Comparison of ENCODE assay signal across 23 cellular contexts in the genomic region with DNA sequence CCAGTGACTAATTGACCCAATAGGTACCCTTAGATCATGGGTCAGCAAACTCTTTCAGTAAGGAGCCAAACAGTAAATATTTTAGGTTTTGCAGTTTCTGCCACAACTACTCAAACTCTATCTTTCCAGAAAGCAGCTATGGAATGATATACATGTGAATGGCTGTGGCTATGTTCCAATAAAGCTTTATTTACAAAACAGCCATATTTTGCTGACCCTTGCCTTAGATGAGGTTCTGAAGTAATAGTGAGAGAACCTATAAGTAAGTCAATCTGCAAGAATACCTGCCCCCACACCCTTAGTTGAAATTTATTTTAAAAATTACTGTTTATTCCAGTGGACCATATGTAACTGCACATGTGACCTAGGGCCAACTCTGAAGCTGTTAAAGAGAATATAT.
"Had no signal": no experiment of that assay in that cellular context is flagged by ENCODE, and none has a peak within 500 bp of the region (broad histone marks: within the 10 kb centered on the region; RNA-seq: fewer than 3 reads in every experiment).

No MANE protein-coding gene starts in this region.

- H3K4me3 ChIP-seq: gastroesophageal sphincter, heart right ventricle, left lung, neural progenitor cell, upper lobe of right lung had no signal

- H3K27me3 ChIP-seq: gastroesophageal sphincter, heart right ventricle, left lung, neural progenitor cell, upper lobe of right lung had no signal

- H3K4me1 Mint-ChIP-seq: activated naive CD4-positive, alpha-beta T cell treated with anti-CD3 and anti-CD28 coated beads, Interleukin-2, amount 10 ng/mL, durations not matched to agents 7 days and 5 days; activated naive CD8-positive, alpha-beta T cell treated with anti-CD3 and anti-CD28 coated beads, Interleukin-2, amount 50 U/mL, for 24 hours; central memory CD8-positive, alpha-beta T cell had no signal

- H3K36me3 ChIP-seq: gastroesophageal sphincter, heart right ventricle, left lung, neural progenitor cell, upper lobe of right lung had no signal

- H3K9me3 ChIP-seq: gastroesophageal sphincter, heart right ventricle, left lung, upper lobe of right lung had no signal

- DNase-seq: activated CD4-positive, alpha-beta T cell treated with anti-CD3 and anti-CD28 coated beads for 1 hour; activated CD8-positive, alpha-beta memory T cell treated with anti-CD3 and anti-CD28 coated beads for 24 hours; activated CD8-positive, alpha-beta memory T cell treated with anti-CD3 and anti-CD28 coated beads, Interleukin-2, amount 50 U/mL, for 48 hours; activated effector memory CD4-positive, alpha-beta T cell treated with Interleukin-2 at 50 U/mL for 16 hours; activated naive CD4-positive, alpha-beta T cell treated with anti-CD3 and anti-CD28 coated beads, Interleukin-2, amount 10 ng/mL, durations not matched to agents 7 days and 5 days; activated naive CD8-positive, alpha-beta T cell treated with anti-CD3 and anti-CD28 coated beads, Interleukin-2, amount 50 U/mL, for 24 hours; activated T-cell treated with anti-CD3 and anti-CD28 coated beads, Interleukin-2, amount 50 U/mL, for 48 hours; anterior cingulate cortex; cortex of kidney; heart right ventricle; left lung; naive B cell; stimulated activated CD4-positive, alpha-beta T cell treated with anti-CD3 and anti-CD28 coated beads, Interleukin-12 subunit alpha, Interleukin-12 subunit beta, amount 100 ng/mL, for 4 hours; stimulated activated CD4-positive, alpha-beta T cell treated with anti-CD3 and anti-CD28 coated beads, Interleukin-1b, Interleukin-23, amount 100 ng/mL, for 48 hours; stimulated activated CD8-positive, alpha-beta memory T cell treated with anti-CD3 and anti-CD28 coated beads, Interleukin-4, amount 100 ng/mL, for 48 hours; stimulated activated naive CD4-positive, alpha-beta T cell; T-helper 2 cell; upper lobe of right lung had no signal

- H2AFZ ChIP-seq: neural progenitor cell had no signal

- H3K4me2 ChIP-seq: neural progenitor cell had no signal

- H3K27me3 Mint-ChIP-seq: activated naive CD4-positive, alpha-beta T cell treated with anti-CD3 and anti-CD28 coated beads, Interleukin-2, amount 10 ng/mL, durations not matched to agents 7 days and 5 days; activated naive CD8-positive, alpha-beta T cell treated with anti-CD3 and anti-CD28 coated beads, Interleukin-2, amount 50 U/mL, for 24 hours; central memory CD8-positive, alpha-beta T cell; naive B cell had no signal

- H3K4me3 Mint-ChIP-seq: activated naive CD4-positive, alpha-beta T cell treated with anti-CD3 and anti-CD28 coated beads, Interleukin-2, amount 10 ng/mL, durations not matched to agents 7 days and 5 days; activated naive CD8-positive, alpha-beta T cell treated with anti-CD3 and anti-CD28 coated beads, Interleukin-2, amount 50 U/mL, for 24 hours; central memory CD8-positive, alpha-beta T cell; naive B cell; neural progenitor cell had no signal

- ATAC-seq: activated naive CD8-positive, alpha-beta T cell treated with anti-CD3 and anti-CD28 coated beads, Interleukin-2, amount 50 U/mL, for 24 hours; gastroesophageal sphincter; heart right ventricle; sciatic nerve had no signal

- H3K9me3 Mint-ChIP-seq: activated naive CD4-positive, alpha-beta T cell treated with anti-CD3 and anti-CD28 coated beads, Interleukin-2, amount 10 ng/mL, durations not matched to agents 7 days and 5 days; activated naive CD8-positive, alpha-beta T cell treated with anti-CD3 and anti-CD28 coated beads, Interleukin-2, amount 50 U/mL, for 24 hours; central memory CD8-positive, alpha-beta T cell; naive B cell; neural progenitor cell had no signal

- H3K9ac ChIP-seq: neural progenitor cell had no signal

- H3K27ac Mint-ChIP-seq: activated naive CD4-positive, alpha-beta T cell treated with anti-CD3 and anti-CD28 coated beads, Interleukin-2, amount 10 ng/mL, durations not matched to agents 7 days and 5 days; activated naive CD8-positive, alpha-beta T cell treated with anti-CD3 and anti-CD28 coated beads, Interleukin-2, amount 50 U/mL, for 24 hours; naive B cell; neural progenitor cell had no signal

- H3K36me3 Mint-ChIP-seq: activated naive CD4-positive, alpha-beta T cell treated with anti-CD3 and anti-CD28 coated beads, Interleukin-2, amount 10 ng/mL, durations not matched to agents 7 days and 5 days; neural progenitor cell had no signal

- H3K27ac ChIP-seq: heart right ventricle, left lung, neural progenitor cell, upper lobe of right lung, VCaP had no signal

- H3K4me1 ChIP-seq: neural progenitor cell, upper lobe of right lung had no signal
